11 cellular contexts compared by ENCODE assay signal in genomic region chr22:39360674-39361413, GRCh38. TPM values are rescaled to one million over a fixed set of nuclear protein-coding genes. Genes with fewer than 3 reads are reported as not detected.
A peak's percentile ranks its signal among the peaks of the same experiment; 100 is the strongest.
DNase-seq lines count a peak whose midpoint lies in the region; ATAC-seq and TF ChIP-seq lines count a peak whose summit lies in the region.
"Had no signal": no experiment of that assay in that cellular context is flagged by ENCODE, and none has a peak within 500 bp of the region (broad histone marks: within the 10 kb centered on the region; RNA-seq: fewer than 3 reads in every experiment).

No MANE protein-coding gene starts in this region.

- ATAC-seq in activated naive CD4-positive, alpha-beta T cell treated with anti-CD3 and anti-CD28 coated beads, Interleukin-2, amount 50 U/mL, for 72 hours = no peak

- H3K27ac Mint-ChIP-seq in activated naive CD4-positive, alpha-beta T cell treated with anti-CD3 and anti-CD28 coated beads, Interleukin-2, amount 50 U/mL, for 72 hours = no peak overlapping the region
- H3K27ac Mint-ChIP-seq: activated naive CD8-positive, alpha-beta T cell treated with anti-CD3 and anti-CD28 coated beads for 36 hours; CD4-positive, alpha-beta T cell; T-helper 1 cell treated with Interleukin-12 subunit alpha and Interleukin-12 subunit beta and Interleukin-4 antibody, amounts not matched to agents 30 μg/mL and 1 μg/mL, for 36 hours had no signal

- DNase-seq in Caki2 (ENCODE audit: low read depth) (peak; percentile 83), NCI-H146 treated with DMSO at 0.1 percent for 48 hours (lab: John Stamatoyannopoulos, UW; ENCODE audit: unreplicated experiment) (peak; percentile 41), cerebellar cortex (ENCODE audit: low spot score) (peak; percentile 69), mucosa of gallbladder (ENCODE audit: low spot score) (peak; percentile 40), adrenal gland (no peak), tibial artery (no peak), head of caudate nucleus (no peak)
- no peak for DNase-seq in activated naive CD4-positive, alpha-beta T cell treated with anti-CD3 and anti-CD28 coated beads, Interleukin-2, amount 50 U/mL, for 72 hours (ENCODE audit: low spot score in 2 of 2)
- DNase-seq: activated naive CD8-positive, alpha-beta T cell treated with anti-CD3 and anti-CD28 coated beads for 36 hours; CD4-positive, alpha-beta T cell had no signal

- H3K27ac ChIP-seq in adrenal gland (no peak overlapping the region), tibial artery (no peak overlapping the region)

- WGBS in adrenal gland, 4 donors = 82 to 92% (median 84%) methylated on average over 14 of the region's 14 CpGs

- in situ Hi-C loops in Caki2 (cut with HindIII; ENCODE audit: low pct_unique_long_range_greater_than_20kb, low sequenced_read_pairs) = no loop called here

- TF ChIP-seq CTCF in adrenal gland (IDR thresholded peaks at IDR 0.05) (no peak), tibial artery (IDR thresholded peaks at IDR 0.05) (no peak)

- intact Hi-C loops in adrenal gland (cut with DNase I) = no loop called here
- intact Hi-C loops in tibial artery (cut with DNase I; ENCODE audit: low total_unique reads) = no loop called here
- intact Hi-C loops in head of caudate nucleus (cut with DNase I) = no loop called here

- H3K27me3 ChIP-seq in adrenal gland (no peaks in the 10 kb centered on the region), tibial artery (peaks cover 0 to 3% of the 10 kb centered on the region in 2 donors)

- no peaks in the 10 kb centered on the region for H3K36me3 Mint-ChIP-seq in activated naive CD4-positive, alpha-beta T cell treated with anti-CD3 and anti-CD28 coated beads, Interleukin-2, amount 50 U/mL, for 72 hours

- H3K36me3 ChIP-seq in adrenal gland (replicated peaks in 1 of 2) (no peaks in the 10 kb centered on the region), tibial artery (peaks cover 0 to 3% (median 0%) of the 10 kb centered on the region in 3 donors)

- H3K9me3 ChIP-seq in adrenal gland (replicated peaks in 1 of 3) (no peaks in the 10 kb centered on the region), tibial artery (no peaks in the 10 kb centered on the region)

- H3K4me3 ChIP-seq in adrenal gland (no peak overlapping the region), tibial artery (no peak overlapping the region)

- TF ChIP-seq POLR2A in adrenal gland (IDR thresholded peaks at IDR 0.05) = no peak

- H3K9me3 Mint-ChIP-seq in activated naive CD4-positive, alpha-beta T cell treated with anti-CD3 and anti-CD28 coated beads, Interleukin-2, amount 50 U/mL, for 72 hours = no peaks in the 10 kb centered on the region
- H3K9me3 Mint-ChIP-seq: activated naive CD8-positive, alpha-beta T cell treated with anti-CD3 and anti-CD28 coated beads for 36 hours; CD4-positive, alpha-beta T cell; T-helper 1 cell treated with Interleukin-12 subunit alpha and Interleukin-12 subunit beta and Interleukin-4 antibody, amounts not matched to agents 30 μg/mL and 1 μg/mL, for 36 hours had no signal

- H3K4me1 ChIP-seq in adrenal gland (replicated peaks in 1 of 2) = peaks cover 0 to 9% of the 10 kb centered on the region in 2 donors
- H3K4me1 ChIP-seq in tibial artery = peaks cover 0 to 11% (median 0%) of the 10 kb centered on the region in 4 donors

RNA-seq across cellular contexts. Expression of gene SYNGR1, which starts 11.1 kb away (rescaled TPM):
- 33.7 and 47.8 TPM in 2 replicates for total RNA-seq in Caki2 (2014; rRNA removed; shearing (Covaris generic); ENCODE audit: low replicate concordance)
- total RNA-seq in mucosa of gallbladder (41.8 TPM), adrenal gland (10 to 100 TPM in 7 of 8 donors, 1 to 10 TPM in 1; 9.3 to 80.0 (median 35.8) TPM)
- 10 to 100 TPM in 2 of 3 donors, 1 to 10 TPM in 1; 8.5 to 26.4 (median 18.6) TPM for polyA plus RNA-seq in adrenal gland
- total RNA-seq in activated naive CD4-positive, alpha-beta T cell treated with anti-CD3 and anti-CD28 coated beads, Interleukin-2, amount 50 U/mL, for 72 hours = 1 to 10 TPM in 1 of 2 donors, under 1 TPM in 1; 0.46 to 1.2 TPM

RNA-seq across cellular contexts. Expression of gene TAB1, which starts 38.7 kb away (rescaled TPM):
- total RNA-seq in Caki2 (2014; rRNA removed; shearing (Covaris generic); ENCODE audit: low replicate concordance) = 34.8 and 42.6 TPM in 2 replicates
- total RNA-seq in mucosa of gallbladder (40.2 TPM), adrenal gland (10 to 100 TPM; 16.7 to 38.0 (median 24.9) TPM)
- polyA plus RNA-seq in adrenal gland = 10 to 100 TPM in 2 of 3 donors, 1 to 10 TPM in 1; 9.3 to 31.4 (median 20.6) TPM
- 10 to 100 TPM; 14.0 to 22.0 TPM for total RNA-seq in activated naive CD4-positive, alpha-beta T cell treated with anti-CD3 and anti-CD28 coated beads, Interleukin-2, amount 50 U/mL, for 72 hours

RNA-seq across cellular contexts. Expression of gene RPL3, which starts 41.4 kb away (rescaled TPM):
- 5,144 and 5,940 TPM in 2 replicates for total RNA-seq in Caki2 (2014; rRNA removed; shearing (Covaris generic); ENCODE audit: low replicate concordance)
- total RNA-seq in mucosa of gallbladder = 1,535 TPM
- total RNA-seq in adrenal gland = 1,000 to 10,000 TPM; 1,374 to 2,518 (median 1,954) TPM
- 1,000 to 10,000 TPM; 1,433 to 2,713 (median 2,271) TPM for polyA plus RNA-seq in adrenal gland
- total RNA-seq in activated naive CD4-positive, alpha-beta T cell treated with anti-CD3 and anti-CD28 coated beads, Interleukin-2, amount 50 U/mL, for 72 hours = 1,000 to 10,000 TPM; 2,348 to 3,152 TPM

Comparison
In these comparisons a context has a peak if more than half of its experiments do, and no peak if none do; other contexts are left out.
1. DNase-seq: peak in Caki2 (single experiment), NCI-H146 treated with DMSO at 0.1 percent for 48 hours (single experiment), cerebellar cortex (single experiment) and mucosa of gallbladder (single experiment); none in adrenal gland (0 of 7), activated naive CD4-positive, alpha-beta T cell treated with anti-CD3 and anti-CD28 coated beads, Interleukin-2, amount 50 U/mL, for 72 hours (0 of 2), tibial artery (0 of 2) and head of caudate nucleus (0 of 42).
2. RNA of gene SYNGR1, which starts 11.1 kb away (total RNA-seq): 33.7 to 47.8 TPM in Caki2, 41.8 TPM in mucosa of gallbladder (single experiment) and 9.3 to 80.0 TPM in adrenal gland; 0.46 to 1.2 TPM in activated naive CD4-positive, alpha-beta T cell treated with anti-CD3 and anti-CD28 coated beads, Interleukin-2, amount 50 U/mL, for 72 hours; every median in the first group is over 4 times any median in the second.